In genomic region chr15:90087454-90088154, GRCh38 we compare ENCODE assay signal across 7 cellular contexts. TPM values are rescaled to one million over a fixed set of nuclear protein-coding genes. Genes with fewer than 3 reads are reported as not detected.
DNase-seq lines count a peak whose midpoint lies in the region; ATAC-seq and TF ChIP-seq lines count a peak whose summit lies in the region.

No MANE protein-coding gene starts in this region.

- peak overlapping the region; percentile 61 for H3K27ac Mint-ChIP-seq in activated naive CD8-positive, alpha-beta T cell

- peak; percentile 42 for DNase-seq in Daoy (ENCODE audit: low read depth)
- peak; percentile 42 for DNase-seq in HT1080 (ENCODE audit: low read depth)
- peak; percentile 50 to 61 (median 52) for DNase-seq in right lobe of liver
- no peak for DNase-seq in NOMO-1 treated with DMSO at 0.1 percent for 48 hours (lab: John Stamatoyannopoulos, UW; ENCODE audit: unreplicated experiment)
- no peak for DNase-seq in middle frontal gyrus (ENCODE audit: extremely low spot score, low spot score)

- H3K4me3 Mint-ChIP-seq in activated naive CD8-positive, alpha-beta T cell: no peak overlapping the region

- no peak for TF ChIP-seq CTCF in right lobe of liver (IDR thresholded peaks at IDR 0.05)

- H3K9me3 Mint-ChIP-seq in activated naive CD8-positive, alpha-beta T cell (ENCODE audit: low read depth): no peaks in the 10 kb centered on the region

- peaks cover 8% of the 10 kb centered on the region for H3K4me1 Mint-ChIP-seq in activated naive CD8-positive, alpha-beta T cell (ENCODE audit: low read depth)

- no peak overlapping the region for H3K27ac ChIP-seq in right lobe of liver

- H3K27me3 Mint-ChIP-seq in activated naive CD8-positive, alpha-beta T cell: no peaks in the 10 kb centered on the region

- no peaks in the 10 kb centered on the region for H3K9me3 ChIP-seq in right lobe of liver

- H3K4me3 ChIP-seq in right lobe of liver: no peak overlapping the region

- ATAC-seq in right lobe of liver (peak in 3 of 4 donors; percentile 27 to 42 (median 33)), GM21390 (IDR thresholded peaks at IDR 0.05; ENCODE audit: unreplicated experiment) (no peak)

- H3K36me3 ChIP-seq in right lobe of liver: peaks cover 15 to 69% (median 35%) of the 10 kb centered on the region in 4 donors

- H3K36me3 Mint-ChIP-seq in activated naive CD8-positive, alpha-beta T cell: peaks cover 7% of the 10 kb centered on the region

- no peak for TF ChIP-seq POLR2A in right lobe of liver (IDR thresholded peaks at IDR 0.05)

- intact Hi-C loops in right lobe of liver (cut with DNase I): loop anchor here (10.0 kb wide), 2 partner anchors 183 to 343 kb away; no protein-coding TSS in a partner anchor

- H3K27me3 ChIP-seq in right lobe of liver: no peaks in the 10 kb centered on the region

- peaks cover 0 to 3% (median 0%) of the 10 kb centered on the region in 4 donors for H3K4me1 ChIP-seq in right lobe of liver

- WGBS in right lobe of liver (ENCODE audit: insufficient coverage, low coverage, low lambda C conversion rate, missing lambda C conversion rate): 62% methylated on average over 13 of the region's 20 CpGs

RNA-seq across cellular contexts. Expression of gene IDH2, which starts 14.7 kb away (rescaled TPM):
- total RNA-seq in Daoy (2014; rRNA removed; shearing (Covaris generic)): 56.1 and 68.8 TPM in 2 replicates
- total RNA-seq in HT1080 (2014; rRNA removed; shearing (Covaris generic)): 6.9 and 7.7 TPM in 2 replicates
- 17.1 and 20.1 TPM in 2 replicates for polyA plus RNA-seq in HT1080 (2015; cell fraction: cytosol; rRNA removed)
- 10.0 and 11.4 TPM in 2 replicates for polyA plus RNA-seq in HT1080 (2015; cell fraction: nucleus; rRNA removed)
- 100 to 1,000 TPM; 115 to 371 (median 261) TPM for total RNA-seq in right lobe of liver

Comparison
In these comparisons a context has a peak if more than half of its experiments do, and no peak if none do; other contexts are left out.
1. DNase-seq: peak in Daoy (single experiment), HT1080 (single experiment) and right lobe of liver (3 of 3); none in NOMO-1 treated with DMSO at 0.1 percent for 48 hours (single experiment) and middle frontal gyrus (single experiment).